ENCODE assay signal across 8 cellular contexts in genomic region chr7:128427289-128427891, GRCh38. TPM values are rescaled to one million over a fixed set of nuclear protein-coding genes. Genes with fewer than 3 reads are reported as not detected.
DNase-seq lines count a peak whose midpoint lies in the region; ATAC-seq and TF ChIP-seq lines count a peak whose summit lies in the region.

No MANE protein-coding gene starts in this region.

- H3K79me2 ChIP-seq in PC-3 (ENCODE audit: low read length), result no peaks in the 10 kb centered on the region

- no peak overlapping the region for H2BK5ac ChIP-seq in mesenchymal stem cell (ENCODE audit: low read depth, low read length, poor library complexity, severe bottlenecking)

- H2AFZ ChIP-seq in PC-3 (ENCODE audit: low read length) (no peak overlapping the region), mesenchymal stem cell (ENCODE audit: low read depth, low read length) (no peak overlapping the region)

- H4K91ac ChIP-seq in mesenchymal stem cell (ENCODE audit: low read length), result no peak overlapping the region

- H3K9me3 Mint-ChIP-seq in activated naive CD4-positive, alpha-beta T cell treated with anti-CD3 and anti-CD28 coated beads, Interleukin-2, amount 50 U/mL, for 72 hours, result no peaks in the 10 kb centered on the region

- H2AK5ac ChIP-seq in mesenchymal stem cell (ENCODE audit: low read length, severe bottlenecking), result no peak overlapping the region

- ATAC-seq in activated naive CD4-positive, alpha-beta T cell treated with anti-CD3 and anti-CD28 coated beads, Interleukin-2, amount 50 U/mL, for 72 hours, result peak; percentile 61 to 69
- peak; percentile 67 for ATAC-seq in PC-3
- no peak for ATAC-seq in GM18867 (IDR thresholded peaks at IDR 0.05; ENCODE audit: unreplicated experiment)
- no peak for ATAC-seq in GM19463 (IDR thresholded peaks at IDR 0.05; ENCODE audit: unreplicated experiment)

- H3K4me2 ChIP-seq in PC-3 (ENCODE audit: low read length) (no peak overlapping the region), mesenchymal stem cell (ENCODE audit: low read length, poor library complexity, severe bottlenecking) (no peak overlapping the region)

- POLR2A ChIA-PET in PC-3 (lab: Charles Lee; ENCODE audit: unreplicated experiment), result no interaction called here

- no peaks in the 10 kb centered on the region for H3K79me1 ChIP-seq in mesenchymal stem cell (replicated peaks; ENCODE audit: low read length, poor library complexity, severe bottlenecking)

- H3K36me3 Mint-ChIP-seq in activated naive CD4-positive, alpha-beta T cell treated with anti-CD3 and anti-CD28 coated beads, Interleukin-2, amount 50 U/mL, for 72 hours, result no peaks in the 10 kb centered on the region

- TF ChIP-seq CTCF in PC-3 (conservative IDR thresholded peaks at IDR 0.05; ENCODE audit: low read depth, low read length), result peak; percentile 73

- no peaks in the 10 kb centered on the region for H3K9me2 ChIP-seq in PC-3 (replicated peaks; ENCODE audit: low read length)

- H3K4ac ChIP-seq in mesenchymal stem cell (ENCODE audit: low read depth in 1 of 2, low read length in 2 of 2), result no peak overlapping the region

- no peak overlapping the region for H3K4me3 ChIP-seq in PC-3 (ENCODE audit: low read length)
- H3K4me3 ChIP-seq in mesenchymal stem cell (ENCODE audit: insufficient read depth in 1 of 2, low read depth in 1 of 2, low read length in 2 of 2), result no peak overlapping the region

- 29% methylated on average over 5 of the region's 7 CpGs for WGBS in mesenchymal stem cell

- BruUV-seq in PC-3 (replicated peaks; lab: Mats Ljungman, UMichigan), result no TSS peak

- no peak for DNase-seq in activated naive CD4-positive, alpha-beta T cell treated with anti-CD3 and anti-CD28 coated beads, Interleukin-2, amount 50 U/mL, for 72 hours (ENCODE audit: low spot score in 2 of 2)
- no peak for DNase-seq in activated naive CD4-positive, alpha-beta T cell treated with Interleukin-2 at 50 U/mL for 16 hours
- DNase-seq in PC-3 (peak; percentile 78), dermis microvascular lymphatic vessel endothelial cell (ENCODE audit: low read depth in 2 of 2) (peak; percentile 56 to 65), mesenchymal stem cell (peak; percentile 62)

- H3K18ac ChIP-seq in mesenchymal stem cell (ENCODE audit: low read depth in 1 of 2, low read length in 2 of 2), result no peak overlapping the region

- H3K14ac ChIP-seq in mesenchymal stem cell (ENCODE audit: low read length in 2 of 2), result no peak overlapping the region

- H3K27ac ChIP-seq in PC-3 (ENCODE audit: low read length) (no peak overlapping the region), mesenchymal stem cell (ENCODE audit: low read length, poor library complexity, severe bottlenecking) (no peak overlapping the region)

- no peaks in the 10 kb centered on the region for H3F3A ChIP-seq in PC-3 (ENCODE audit: low read length, unreplicated experiment)

- no peaks in the 10 kb centered on the region for H3K9me3 ChIP-seq in PC-3 (ENCODE audit: low read length)
- H3K9me3 ChIP-seq in mesenchymal stem cell (ENCODE audit: control insufficient read depth, low read length), result no peaks in the 10 kb centered on the region

- H3K23ac ChIP-seq in mesenchymal stem cell (ENCODE audit: low read length in 2 of 2), result no peak overlapping the region

- H2BK15ac ChIP-seq in mesenchymal stem cell (ENCODE audit: low read depth, poor library complexity, severe bottlenecking), result no peak overlapping the region

- H2BK12ac ChIP-seq in mesenchymal stem cell (ENCODE audit: low read length in 2 of 2), result no peak overlapping the region

- H2BK120ac ChIP-seq in mesenchymal stem cell (ENCODE audit: low read depth, low read length), result no peak overlapping the region

- H3K9ac ChIP-seq in PC-3 (ENCODE audit: low read length) (no peak overlapping the region), mesenchymal stem cell (ENCODE audit: low read length) (peak overlapping the region; percentile 14)

- no peak overlapping the region for H3K27ac Mint-ChIP-seq in activated naive CD4-positive, alpha-beta T cell treated with anti-CD3 and anti-CD28 coated beads, Interleukin-2, amount 50 U/mL, for 72 hours

- TF ChIP-seq RAD21 in Ishikawa (IDR thresholded peaks at IDR 0.05; ENCODE audit: low read depth), result peak; percentile 85

- CTCF ChIA-PET in PC-3 (lab: Charles Lee), result interaction anchor here (0.6 to 4.4 kb wide), 7 partner anchors 16 to 335 kb away, joined by 3 to 65 read pairs (median 3); partner anchors contain the start of gene IMPDH1

- H4K20me1 ChIP-seq in PC-3 (ENCODE audit: low read length), result no peaks in the 10 kb centered on the region

- H3K4me1 ChIP-seq in PC-3 (ENCODE audit: insufficient read depth, low read length) (peaks cover 16% of the 10 kb centered on the region), mesenchymal stem cell (ENCODE audit: control insufficient read depth, insufficient read depth, low read depth, low read length) (peaks cover 5% of the 10 kb centered on the region)

- intact Hi-C loops in PC-3 (cut with micrococcal nuclease), result loop anchor here (1.0 kb wide), 1 partner anchor 34 kb away; no protein-coding TSS in a partner anchor

- no peaks in the 10 kb centered on the region for H3K27me3 ChIP-seq in PC-3 (ENCODE audit: low read length)
- H3K27me3 ChIP-seq in mesenchymal stem cell (ENCODE audit: control insufficient read depth in 1 of 2, insufficient read depth in 1 of 2, low read length in 2 of 2), result peaks cover 5 to 11% of the 10 kb centered on the region in 2 experiments

- TF ChIP-seq EP300 in Ishikawa (IDR thresholded peaks at IDR 0.05; ENCODE audit: borderline replicate concordance), result no peak

- no peak overlapping the region for H4K8ac ChIP-seq in mesenchymal stem cell (ENCODE audit: low read length)

- H3K36me3 ChIP-seq in PC-3 (ENCODE audit: low read depth, low read length) (no peaks in the 10 kb centered on the region; the same call in 1 of the 2 replicates), mesenchymal stem cell (ENCODE audit: control insufficient read depth in 1 of 2, insufficient read depth in 2 of 2, low read depth in 1 of 2, low read length in 2 of 2) (peaks cover 0 to 4% of the 10 kb centered on the region in 2 experiments)

TF ChIP-seq in Ishikawa, 13 proteins besides CTCF, POLR2A, EP300 and RAD21 (continues in another document):
- TF ChIP-seq CREB1 (IDR thresholded peaks at IDR 0.05; ENCODE audit: low read depth) (no peak), MAX (IDR thresholded peaks at IDR 0.05) (no peak), NFIC (IDR thresholded peaks at IDR 0.05) (no peak), TCF12 (IDR thresholded peaks at IDR 0.05; ENCODE audit: low read depth) (no peak), CEBPB (IDR thresholded peaks at IDR 0.05) (no peak), ZBTB7A (IDR thresholded peaks at IDR 0.05; ENCODE audit: low read depth) (no peak), TEAD4 (IDR thresholded peaks at IDR 0.05) (no peak), YY1 (IDR thresholded peaks at IDR 0.05; ENCODE audit: low read depth) (no peak), FOXM1 (IDR thresholded peaks at IDR 0.05; ENCODE audit: borderline replicate concordance, low read depth) (no peak), USF1 (IDR thresholded peaks at IDR 0.05) (no peak), TAF1 (IDR thresholded peaks at IDR 0.05; ENCODE audit: low read depth) (no peak), EGR1 (IDR thresholded peaks at IDR 0.05) (no peak)

RNA-seq across cellular contexts. Expression of gene IMPDH1, which starts 17.6 kb away (rescaled TPM):
- total RNA-seq in activated naive CD4-positive, alpha-beta T cell treated with anti-CD3 and anti-CD28 coated beads, Interleukin-2, amount 50 U/mL, for 72 hours, result 10 to 100 TPM; 29.5 to 66.9 TPM
- total RNA-seq in PC-3 (2014; rRNA removed), result 128 and 142 TPM in 2 replicates
- total RNA-seq in dermis microvascular lymphatic vessel endothelial cell, result 54.9 and 63.5 TPM in 2 replicates
- polyA plus RNA-seq in mesenchymal stem cell (2013, experiment 1 of 2), result 51.2 TPM
- 51.6 TPM for polyA plus RNA-seq in mesenchymal stem cell (2013, experiment 2 of 2)

RNA-seq across cellular contexts. Expression of gene HILPDA, which starts 28.3 kb away (rescaled TPM):
- 100 to 1,000 TPM in 1 of 2 donors, 10 to 100 TPM in 1; 20.3 to 239 TPM for total RNA-seq in activated naive CD4-positive, alpha-beta T cell treated with anti-CD3 and anti-CD28 coated beads, Interleukin-2, amount 50 U/mL, for 72 hours
- total RNA-seq in PC-3 (2014; rRNA removed) (25.7 and 29.1 TPM in 2 replicates), dermis microvascular lymphatic vessel endothelial cell (8.3 and 10.2 TPM in 2 replicates)
- 10.7 TPM for polyA plus RNA-seq in mesenchymal stem cell (2013, experiment 1 of 2)
- 10.2 TPM for polyA plus RNA-seq in mesenchymal stem cell (2013, experiment 2 of 2)

RNA-seq across cellular contexts. Expression of gene METTL2B, which starts 49.2 kb away (rescaled TPM):
- 10 to 100 TPM; 31.1 to 34.1 TPM for total RNA-seq in activated naive CD4-positive, alpha-beta T cell treated with anti-CD3 and anti-CD28 coated beads, Interleukin-2, amount 50 U/mL, for 72 hours
- 33.8 and 37.1 TPM in 2 replicates for total RNA-seq in PC-3 (2014; rRNA removed)
- total RNA-seq in dermis microvascular lymphatic vessel endothelial cell, result 20.1 and 22.6 TPM in 2 replicates
- polyA plus RNA-seq in mesenchymal stem cell (2013, experiment 1 of 2), result 19.1 TPM
- polyA plus RNA-seq in mesenchymal stem cell (2013, experiment 2 of 2), result 19.3 TPM

Comparison
In these comparisons a context has a peak if more than half of its experiments do, and no peak if none do; other contexts are left out.
1. ATAC-seq: peak in activated naive CD4-positive, alpha-beta T cell treated with anti-CD3 and anti-CD28 coated beads, Interleukin-2, amount 50 U/mL, for 72 hours (2 of 2) and PC-3 (single experiment); none in GM18867 (single experiment) and GM19463 (single experiment).
2. DNase-seq: peak in PC-3 (single experiment), dermis microvascular lymphatic vessel endothelial cell (2 of 2) and mesenchymal stem cell (single experiment); none in activated naive CD4-positive, alpha-beta T cell treated with anti-CD3 and anti-CD28 coated beads, Interleukin-2, amount 50 U/mL, for 72 hours (0 of 2) and activated naive CD4-positive, alpha-beta T cell treated with Interleukin-2 at 50 U/mL for 16 hours (single experiment).